ENCODE assay signal across 15 cellular contexts in genomic region chr4:138062929-138063328, GRCh38.
DNase-seq lines count a peak whose midpoint lies in the region; ATAC-seq and TF ChIP-seq lines count a peak whose summit lies in the region.
"Had no signal": no experiment of that assay in that cellular context is flagged by ENCODE, and none has a peak within 500 bp of the region (broad histone marks: within the 10 kb centered on the region; RNA-seq: fewer than 3 reads in every experiment).

No MANE protein-coding gene starts in this region.

- H3K4me3 Mint-ChIP-seq in endodermal cell: no peak overlapping the region
- H3K4me3 Mint-ChIP-seq in stimulated activated effector memory CD8-positive, alpha-beta T cell treated with anti-CD3 and anti-CD28 coated beads, Interleukin-12 subunit alpha, Interleukin-12 subunit beta, amount 100 ng/mL, for 72 hours: no peak overlapping the region
- H3K4me3 Mint-ChIP-seq in activated naive CD4-positive, alpha-beta T cell treated with anti-CD3 and anti-CD28 coated beads, Interleukin-2, amount 10 ng/mL, durations not matched to agents 7 days and 5 days: no peak overlapping the region
- H3K4me3 Mint-ChIP-seq: activated naive CD8-positive, alpha-beta T cell treated with anti-CD3 and anti-CD28 coated beads, Interleukin-2, amount 10 ng/mL, durations not matched to agents 7 days and 5 days had no signal

- TF ChIP-seq CTCF in BE2C (IDR thresholded peaks at IDR 0.05; ENCODE audit: low read depth, low read length) (peak; percentile 14; the same call in 1 of the 2 replicates), PC-3 (conservative IDR thresholded peaks at IDR 0.05; ENCODE audit: low read depth, low read length) (peak; percentile 32; the same call in 1 of the 2 replicates), endodermal cell (conservative IDR thresholded peaks at IDR 0.05) (peak; percentile 62)

- no peak overlapping the region for H3K9ac ChIP-seq in PC-3 (ENCODE audit: low read length)
- no peak overlapping the region for H3K9ac ChIP-seq in endodermal cell (ENCODE audit: extremely low read depth, low read length, poor library complexity, severe bottlenecking)

- H3K4me1 ChIP-seq in BE2C: no peaks in the 10 kb centered on the region
- no peaks in the 10 kb centered on the region; the same call in 1 of the 2 replicates for H3K4me1 ChIP-seq in PC-3 (ENCODE audit: insufficient read depth, low read length)
- no peaks in the 10 kb centered on the region for H3K4me1 ChIP-seq in endodermal cell (ENCODE audit: control insufficient read depth, insufficient read depth, low read length)

- H3K79me2 ChIP-seq in PC-3 (ENCODE audit: low read length): no peaks in the 10 kb centered on the region

- no peak overlapping the region for H3K27ac ChIP-seq in PC-3 (ENCODE audit: low read length)
- H3K27ac ChIP-seq in endodermal cell (ENCODE audit: low read depth, low read length): no peak overlapping the region
- H3K27ac ChIP-seq: C4-2B had no signal

- 87 to 95% methylated on average over 2 of the region's 2 CpGs for WGBS in endodermal cell (ENCODE audit: insufficient coverage in 1 of 2, insufficient read length in 1 of 2), 2 experiments

- H3K27me3 Mint-ChIP-seq in endodermal cell (ENCODE audit: insufficient read depth): no peaks in the 10 kb centered on the region
- no peaks in the 10 kb centered on the region for H3K27me3 Mint-ChIP-seq in activated naive CD4-positive, alpha-beta T cell treated with anti-CD3 and anti-CD28 coated beads, Interleukin-2, amount 10 ng/mL, durations not matched to agents 7 days and 5 days
- H3K27me3 Mint-ChIP-seq: activated naive CD8-positive, alpha-beta T cell treated with anti-CD3 and anti-CD28 coated beads, Interleukin-2, amount 10 ng/mL, durations not matched to agents 7 days and 5 days; progenitor cell of endocrine pancreas had no signal

- no peaks in the 10 kb centered on the region for H3K4me1 Mint-ChIP-seq in endodermal cell
- H3K4me1 Mint-ChIP-seq in stimulated activated effector memory CD8-positive, alpha-beta T cell treated with anti-CD3 and anti-CD28 coated beads, Interleukin-12 subunit alpha, Interleukin-12 subunit beta, amount 100 ng/mL, for 72 hours: no peaks in the 10 kb centered on the region
- no peaks in the 10 kb centered on the region for H3K4me1 Mint-ChIP-seq in activated naive CD4-positive, alpha-beta T cell treated with anti-CD3 and anti-CD28 coated beads, Interleukin-2, amount 10 ng/mL, durations not matched to agents 7 days and 5 days
- H3K4me1 Mint-ChIP-seq: activated naive CD8-positive, alpha-beta T cell treated with anti-CD3 and anti-CD28 coated beads, Interleukin-2, amount 10 ng/mL, durations not matched to agents 7 days and 5 days had no signal

- H3K9me3 ChIP-seq in BE2C (no peaks in the 10 kb centered on the region), PC-3 (ENCODE audit: low read length) (no peaks in the 10 kb centered on the region), endodermal cell (ENCODE audit: control insufficient read depth, low read length) (no peaks in the 10 kb centered on the region)

- ATAC-seq in PC-3: peak; percentile 64
- ATAC-seq in stimulated activated effector memory CD8-positive, alpha-beta T cell treated with anti-CD3 and anti-CD28 coated beads, Interleukin-12 subunit alpha, Interleukin-12 subunit beta, amount 100 ng/mL, for 72 hours: no peak
- ATAC-seq in GM21723 (IDR thresholded peaks at IDR 0.05; ENCODE audit: unreplicated experiment): no peak

- no peaks in the 10 kb centered on the region for H3K36me3 Mint-ChIP-seq in endodermal cell (ENCODE audit: low read depth)
- no peaks in the 10 kb centered on the region for H3K36me3 Mint-ChIP-seq in stimulated activated effector memory CD8-positive, alpha-beta T cell treated with anti-CD3 and anti-CD28 coated beads, Interleukin-12 subunit alpha, Interleukin-12 subunit beta, amount 100 ng/mL, for 72 hours
- H3K36me3 Mint-ChIP-seq in activated naive CD4-positive, alpha-beta T cell treated with anti-CD3 and anti-CD28 coated beads, Interleukin-2, amount 10 ng/mL, durations not matched to agents 7 days and 5 days: no peaks in the 10 kb centered on the region
- H3K36me3 Mint-ChIP-seq: activated naive CD8-positive, alpha-beta T cell treated with anti-CD3 and anti-CD28 coated beads, Interleukin-2, amount 10 ng/mL, durations not matched to agents 7 days and 5 days had no signal

- H4K20me1 ChIP-seq in PC-3 (ENCODE audit: low read length): no peaks in the 10 kb centered on the region

- H2AFZ ChIP-seq in PC-3 (ENCODE audit: low read length): no peak overlapping the region

- no peak overlapping the region for H3K27ac Mint-ChIP-seq in endodermal cell
- no peak overlapping the region for H3K27ac Mint-ChIP-seq in stimulated activated effector memory CD8-positive, alpha-beta T cell treated with anti-CD3 and anti-CD28 coated beads, Interleukin-12 subunit alpha, Interleukin-12 subunit beta, amount 100 ng/mL, for 72 hours
- no peak overlapping the region for H3K27ac Mint-ChIP-seq in activated naive CD4-positive, alpha-beta T cell treated with anti-CD3 and anti-CD28 coated beads, Interleukin-2, amount 10 ng/mL, durations not matched to agents 7 days and 5 days
- H3K27ac Mint-ChIP-seq: activated naive CD8-positive, alpha-beta T cell treated with anti-CD3 and anti-CD28 coated beads, Interleukin-2, amount 10 ng/mL, durations not matched to agents 7 days and 5 days; progenitor cell of endocrine pancreas had no signal

- CTCF ChIA-PET in PC-3 (lab: Charles Lee): no interaction called here
- CTCF ChIA-PET in activated naive CD4-positive, alpha-beta T cell treated with anti-CD3 and anti-CD28 coated beads, Interleukin-2, amount 10 ng/mL, durations not matched to agents 7 days and 5 days (lab: Charles Lee): no interaction called here

- no peaks in the 10 kb centered on the region for H3K9me2 ChIP-seq in PC-3 (replicated peaks; ENCODE audit: low read length)

- peaks cover 1% of the 10 kb centered on the region for H3K9me3 Mint-ChIP-seq in endodermal cell
- H3K9me3 Mint-ChIP-seq in stimulated activated effector memory CD8-positive, alpha-beta T cell treated with anti-CD3 and anti-CD28 coated beads, Interleukin-12 subunit alpha, Interleukin-12 subunit beta, amount 100 ng/mL, for 72 hours: peaks cover 10% of the 10 kb centered on the region
- H3K9me3 Mint-ChIP-seq in activated naive CD4-positive, alpha-beta T cell treated with anti-CD3 and anti-CD28 coated beads, Interleukin-2, amount 10 ng/mL, durations not matched to agents 7 days and 5 days: peaks cover 5% of the 10 kb centered on the region

- DNase-seq in BE2C (no peak), PC-3 (peak; percentile 44), endodermal cell (peak; percentile 65), kidney tubule cell (ENCODE audit: low spot score) (peak; percentile 46), NCI-H69 (lab: John Stamatoyannopoulos, UW) (no peak)
- no peak for DNase-seq in stimulated activated effector memory CD8-positive, alpha-beta T cell treated with anti-CD3 and anti-CD28 coated beads, Interleukin-12 subunit alpha, Interleukin-12 subunit beta, amount 100 ng/mL, for 72 hours (ENCODE audit: low spot score in 2 of 2)
- no peak for DNase-seq in activated naive CD4-positive, alpha-beta T cell treated with anti-CD3 and anti-CD28 coated beads, Interleukin-2, amount 10 ng/mL, durations not matched to agents 7 days and 5 days
- DNase-seq: activated naive CD8-positive, alpha-beta T cell treated with anti-CD3 and anti-CD28 coated beads, Interleukin-2, amount 10 ng/mL, durations not matched to agents 7 days and 5 days; hypothalamus; stimulated activated CD4-positive, alpha-beta T cell treated with anti-CD3 and anti-CD28 coated beads, Interleukin-4, amount 100 ng/mL, for 1 hour; stimulated activated naive CD8-positive, alpha-beta T cell treated with anti-CD3 and anti-CD28 coated beads, Interleukin-15, Interleukin-2, amounts not matched to agents 100 U/mL and 50 U/mL, for 24 hours; T1000 had no signal

- H3K36me3 ChIP-seq in BE2C: no peaks in the 10 kb centered on the region
- no peaks in the 10 kb centered on the region for H3K36me3 ChIP-seq in PC-3 (ENCODE audit: low read depth, low read length)
- no peaks in the 10 kb centered on the region for H3K36me3 ChIP-seq in endodermal cell (ENCODE audit: control insufficient read depth, insufficient read depth, low read length)

- H3K27me3 ChIP-seq in BE2C: no peaks in the 10 kb centered on the region
- no peaks in the 10 kb centered on the region for H3K27me3 ChIP-seq in PC-3 (ENCODE audit: low read length)
- H3K27me3 ChIP-seq in endodermal cell (ENCODE audit: control insufficient read depth, insufficient read depth, low read length, poor library complexity, severe bottlenecking): no peaks in the 10 kb centered on the region

- no peak overlapping the region for H3K4me2 ChIP-seq in PC-3 (ENCODE audit: low read length)

- no TSS peak for BruUV-seq in PC-3 (replicated peaks; lab: Mats Ljungman, UMichigan)

- POLR2A ChIA-PET in PC-3 (lab: Charles Lee; ENCODE audit: unreplicated experiment): no interaction called here

- no peaks in the 10 kb centered on the region for H3F3A ChIP-seq in PC-3 (ENCODE audit: low read length, unreplicated experiment)

- intact Hi-C loops in PC-3 (cut with micrococcal nuclease): no loop called here

- no peak overlapping the region for H3K4me3 ChIP-seq in BE2C (ENCODE audit: low read depth, low read length)
- H3K4me3 ChIP-seq in PC-3 (ENCODE audit: low read length): no peak overlapping the region
- no peak overlapping the region for H3K4me3 ChIP-seq in endodermal cell (ENCODE audit: low read length)

Comparison
In these comparisons a context has a peak if more than half of its experiments do, and no peak if none do; other contexts are left out.
1. DNase-seq: peak in PC-3 (single experiment), endodermal cell (single experiment) and kidney tubule cell (single experiment); none in BE2C (single experiment), stimulated activated effector memory CD8-positive, alpha-beta T cell treated with anti-CD3 and anti-CD28 coated beads, Interleukin-12 subunit alpha, Interleukin-12 subunit beta, amount 100 ng/mL, for 72 hours (0 of 2), NCI-H69 (single experiment) and activated naive CD4-positive, alpha-beta T cell treated with anti-CD3 and anti-CD28 coated beads, Interleukin-2, amount 10 ng/mL, durations not matched to agents 7 days and 5 days (single experiment).
2. Peak in every context shown above with its lines, with median percentiles within 50 percentile points of each other: CTCF ChIP-seq.